ENCODE assay signal across 2 cellular contexts in the genomic region with DNA sequence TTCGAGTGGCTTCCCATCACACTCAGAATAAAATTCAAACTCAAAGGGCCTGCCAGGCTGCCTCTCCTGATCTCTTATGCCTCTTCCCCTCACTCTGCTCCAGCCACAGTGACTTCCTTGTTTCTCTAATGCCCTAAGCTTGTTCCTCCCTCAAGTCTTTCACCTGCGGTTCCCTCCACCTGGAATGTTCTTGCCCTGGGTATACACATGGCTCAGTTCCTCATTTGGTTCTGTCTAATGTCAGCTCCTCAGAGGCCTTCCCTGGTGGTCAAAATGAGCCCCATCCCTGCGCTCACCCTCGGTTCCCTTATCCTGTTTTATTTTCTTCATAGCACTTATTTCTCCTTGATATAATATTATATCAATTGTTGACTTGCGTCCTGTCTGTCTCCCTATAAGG.
TF ChIP-seq lines count a peak whose summit lies in the region.

No MANE protein-coding gene starts in this region.

TF ChIP-seq in GM12891, 5 proteins besides CTCF, POLR2A, EP300 and RAD21:
- TF ChIP-seq PAX5 (IDR thresholded peaks at IDR 0.05; ENCODE audit: insufficient read depth, low read length, severe bottlenecking) (no peak), POU2F2 (IDR thresholded peaks at IDR 0.05; ENCODE audit: low read depth, low read length) (no peak), POLR2AphosphoS5 (IDR thresholded peaks at IDR 0.05; ENCODE audit: low read depth, low read length) (no peak), TAF1 (IDR thresholded peaks at IDR 0.05; ENCODE audit: low read depth, low read length) (no peak), SPI1 (IDR thresholded peaks at IDR 0.05; ENCODE audit: low read depth, low read length) (peak; percentile 65)
TF ChIP-seq in GM12891: peak in this region for 1.

TF ChIP-seq in K562, 482 proteins besides CTCF, POLR2A, EP300 and RAD21:
- TF ChIP-seq SPI1 (IDR thresholded peaks at IDR 0.05; ENCODE audit: borderline replicate concordance, low read depth, low read length): peak; percentile 62
- no peak for TF ChIP-seq HNRNPK (IDR thresholded peaks at IDR 0.05; ENCODE audit: low read depth, low read length, poor library complexity, severe bottlenecking)
- TF ChIP-seq ZNF232 (CRISPR knock-in tag; IDR thresholded peaks at IDR 0.05): no peak
